ENCODE assay signal across 15 cellular contexts in the genomic region with DNA sequence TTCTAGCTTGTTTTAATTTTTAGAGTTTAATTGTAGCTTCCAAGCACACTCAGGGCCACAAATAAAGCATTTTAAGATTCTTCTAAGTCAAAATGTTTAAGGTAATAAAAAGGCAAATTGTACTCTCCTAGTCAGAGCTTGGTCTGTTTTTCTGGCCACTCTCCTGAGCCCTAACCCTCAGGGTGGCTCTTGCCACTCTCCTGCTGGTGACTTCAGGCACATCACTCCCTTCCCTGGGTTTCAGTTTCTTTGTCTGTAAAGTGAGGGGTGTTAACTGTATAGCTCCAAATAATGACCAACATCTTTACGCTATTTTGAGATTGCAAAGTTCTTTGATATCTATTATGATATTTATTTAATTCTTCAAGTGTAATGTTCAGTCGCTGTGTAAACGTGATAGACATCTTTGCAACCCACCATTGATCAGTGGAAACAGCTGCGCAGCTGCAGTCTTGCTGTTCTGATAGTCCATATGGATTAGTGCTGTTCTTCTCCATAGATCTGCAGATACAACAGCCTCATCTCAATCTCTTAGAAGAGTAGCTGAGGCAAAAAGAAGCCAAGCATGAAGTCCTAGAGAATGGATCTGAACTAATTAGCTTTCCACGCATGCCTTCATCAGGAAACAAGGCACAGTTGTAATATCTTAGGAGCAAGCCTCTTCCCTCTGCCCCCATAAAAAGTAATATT.
A peak's percentile ranks its signal among the peaks of the same experiment; 100 is the strongest.
DNase-seq lines count a peak whose midpoint lies in the region; ATAC-seq and TF ChIP-seq lines count a peak whose summit lies in the region.
"Had no signal": no experiment of that assay in that cellular context is flagged by ENCODE, and none has a peak within 500 bp of the region (broad histone marks: within the 10 kb centered on the region; RNA-seq: fewer than 3 reads in every experiment).

No MANE protein-coding gene starts in this region.

- TF ChIP-seq CTCF in LNCaP clone FGC (IDR thresholded peaks at IDR 0.05; ENCODE audit: control insufficient read depth, extremely low read depth, insufficient read depth) (peak; percentile 26; the same call in 1 of the 2 replicates), astrocyte of the cerebellum (IDR thresholded peaks at IDR 0.05; ENCODE audit: low read depth, low read length, missing control alignments) (peak; percentile 15), foreskin keratinocyte (conservative IDR thresholded peaks at IDR 0.05) (peak; percentile 18)

- no peaks in the 10 kb centered on the region for H3K27me3 ChIP-seq in foreskin keratinocyte
- H3K27me3 ChIP-seq: BLaER1 had no signal

- H3K27ac ChIP-seq in foreskin keratinocyte: no peak overlapping the region
- H3K27ac ChIP-seq: BLaER1 had no signal

- DNase-seq in LNCaP clone FGC (ENCODE audit: low read depth) (no peak), astrocyte of the cerebellum (ENCODE audit: low read depth) (no peak), foreskin keratinocyte (no peak), NCI-H2081 (lab: John Stamatoyannopoulos, UW) (no peak), NCI-H1092 treated with DMSO at 0.1 percent for 48 hours (lab: John Stamatoyannopoulos, UW) (no peak), NCI-H524 treated with DMSO at 0.1 percent for 48 hours (lab: John Stamatoyannopoulos, UW) (no peak)
- DNase-seq: GOT3, Karpas-422, NCI-H1417 treated with DMSO at 0.1 percent for 48 hours, NCI-H2029, NCI-H524, RPMI8226 had no signal

- ATAC-seq in foreskin keratinocyte: no peak
- ATAC-seq in esophagus mucosa: no peak
- ATAC-seq: GM12878 had no signal

- H3K4me3 ChIP-seq in LNCaP clone FGC (ENCODE audit: low read depth, low read length): no peak overlapping the region
- H3K4me3 ChIP-seq in astrocyte of the cerebellum (ENCODE audit: low read depth, low read length): no peak overlapping the region
- H3K4me3 ChIP-seq: BLaER1, GM12878 had no signal

- no peaks in the 10 kb centered on the region for H3K4me1 ChIP-seq in foreskin keratinocyte
- H3K4me1 ChIP-seq: BLaER1 had no signal

- in situ Hi-C loops in astrocyte of the cerebellum (cut with HindIII; ENCODE audit: low sequenced_read_pairs): no loop called here
